22 cellular contexts compared by ENCODE assay signal in the genomic region with DNA sequence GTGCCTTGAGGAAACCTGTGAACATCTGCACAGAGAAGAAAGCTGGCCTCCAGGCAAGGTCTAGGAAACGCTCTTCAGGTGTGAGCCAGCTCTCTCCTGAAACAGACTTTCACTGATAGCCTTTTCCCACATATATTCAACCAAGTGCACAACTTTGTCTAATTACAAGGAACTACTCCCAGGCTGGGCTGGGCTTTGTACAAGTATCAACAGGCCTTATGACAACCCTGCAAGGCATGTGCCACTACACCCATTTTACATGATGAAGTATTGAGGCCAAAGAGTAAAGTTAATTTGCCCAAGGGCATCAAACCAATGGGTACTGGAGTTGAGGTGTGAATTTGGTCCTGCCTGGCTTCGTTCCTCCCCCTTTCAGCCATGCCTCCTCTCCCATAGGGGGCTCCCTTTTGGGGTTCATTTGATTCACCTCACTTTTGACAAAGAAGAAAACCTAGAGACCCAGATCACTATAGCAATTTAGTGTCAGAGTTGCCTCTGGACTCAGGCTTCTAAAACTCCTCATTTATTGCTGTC. TPM values are rescaled to one million over a fixed set of nuclear protein-coding genes. Genes with fewer than 3 reads are reported as not detected.
A peak's percentile ranks its signal among the peaks of the same experiment; 100 is the strongest.
DNase-seq lines count a peak whose midpoint lies in the region; ATAC-seq, FAIRE-seq and TF ChIP-seq lines count a peak whose summit lies in the region.
"Had no signal": no experiment of that assay in that cellular context is flagged by ENCODE, and none has a peak within 500 bp of the region (broad histone marks: within the 10 kb centered on the region; RNA-seq: fewer than 3 reads in every experiment).

No MANE protein-coding gene starts in this region.

- no peak overlapping the region for H2BK20ac ChIP-seq in H1 (ENCODE audit: low read length)

- no peak overlapping the region for H3K14ac ChIP-seq in H1 (ENCODE audit: insufficient read length)

- H4K8ac ChIP-seq in H1 (ENCODE audit: extremely low read depth, insufficient read depth, low read length) = no peak overlapping the region

- no peak overlapping the region for H2AFZ ChIP-seq in H1 (ENCODE audit: low read length)

- POLR2A ChIA-PET in H1 (lab: Charles Lee; ENCODE audit: partially characterized antibody) = no interaction called here
- POLR2A ChIA-PET in activated CD4-positive, alpha-beta memory T cell treated with anti-CD3 and anti-CD28 coated beads for 36 hours (lab: Charles Lee) = no interaction called here

- no peak for DNase-seq in left ventricle myocardium inferior
- DNase-seq in left ventricle myocardium superior = no peak
- no peak for DNase-seq in H1 (ENCODE audit: low read depth in 1 of 2, low spot score in 2 of 2)
- no peak for DNase-seq in pancreas
- no peak for DNase-seq in T-helper 17 cell
- DNase-seq in activated CD4-positive, alpha-beta memory T cell treated with anti-CD3 and anti-CD28 coated beads for 36 hours = no peak
- DNase-seq in effector memory CD8-positive, alpha-beta T cell = no peak
- DNase-seq: activated CD4-positive, alpha-beta T cell treated with anti-CD3 and anti-CD28 coated beads, Interleukin-2, amount 50 U/mL, for 1 hour; NCI-H1105; nucleus accumbens; SHP77; sigmoid colon; stimulated activated CD4-positive, alpha-beta T cell treated with anti-CD3 and anti-CD28 coated beads, Interleukin-4, amount 100 ng/mL, for 1 hour; T-helper 9 cell had no signal

- peaks cover 4% of the 10 kb centered on the region for H3K23me2 ChIP-seq in H1 (ENCODE audit: low read depth, low read length)

- H2AK5ac ChIP-seq in H1 (ENCODE audit: low read depth, low read length) = no peak overlapping the region

- peaks cover 47% of the 10 kb centered on the region for H3K4me1 ChIP-seq in left ventricle myocardium inferior
- peaks cover 6 to 27% (median 17%) of the 10 kb centered on the region in 4 experiments; a peak in 6 of 7 replicates for H3K4me1 ChIP-seq in H1 (replicated peaks in 1 of 4; ENCODE audit: control insufficient read depth in 3 of 4, insufficient read depth in 4 of 4, low read length in 3 of 4)
- peaks cover 0 to 8% of the 10 kb centered on the region in 2 donors for H3K4me1 ChIP-seq in muscle layer of duodenum (ENCODE audit: control insufficient read depth in 1 of 2, insufficient read depth in 2 of 2, low read length in 2 of 2)
- no peaks in the 10 kb centered on the region for H3K4me1 ChIP-seq in pancreas

- H3K4me1 Mint-ChIP-seq in T-helper 17 cell = peaks cover 11% of the 10 kb centered on the region
- H3K4me1 Mint-ChIP-seq in activated CD4-positive, alpha-beta memory T cell treated with anti-CD3 and anti-CD28 coated beads for 36 hours (ENCODE audit: low read depth) = peaks cover 2% of the 10 kb centered on the region
- H3K4me1 Mint-ChIP-seq in effector memory CD8-positive, alpha-beta T cell (ENCODE audit: low read depth in 2 of 2) = peaks cover 10 to 11% of the 10 kb centered on the region in 2 donors

- no peak overlapping the region for H3K9ac ChIP-seq in H1 (replicated peaks in 1 of 4; ENCODE audit: extremely low read depth in 1 of 4, low read depth in 3 of 4, low read length in 3 of 4)
- H3K9ac ChIP-seq: KMS-11 had no signal

- H3K27me3 ChIP-seq in left ventricle myocardium inferior (ENCODE audit: low read depth) = no peaks in the 10 kb centered on the region
- H3K27me3 ChIP-seq in H1 (replicated peaks in 1 of 4; ENCODE audit: control insufficient read depth in 3 of 4, extremely low read depth in 1 of 4, insufficient read depth in 3 of 4, low read length in 3 of 4) = no peaks in the 10 kb centered on the region
- H3K27me3 ChIP-seq in muscle layer of duodenum (ENCODE audit: low read depth, low read length) = no peaks in the 10 kb centered on the region
- H3K27me3 ChIP-seq in pancreas = no peaks in the 10 kb centered on the region
- H3K27me3 ChIP-seq: sigmoid colon, tibial nerve had no signal

- no peak overlapping the region for H2BK5ac ChIP-seq in H1 (ENCODE audit: low read depth, low read length)

- no peak for ATAC-seq in left ventricle myocardium superior
- ATAC-seq in pancreas = no peak
- ATAC-seq in T-helper 17 cell = no peak
- no peak for ATAC-seq in effector memory CD8-positive, alpha-beta T cell (replicated peaks)
- ATAC-seq: HCT116 had no signal

- H3K18ac ChIP-seq in H1 (ENCODE audit: extremely low read depth, low read length) = no peak overlapping the region

- no peak overlapping the region for H3K4me3 Mint-ChIP-seq in T-helper 17 cell
- no peak overlapping the region for H3K4me3 Mint-ChIP-seq in activated CD4-positive, alpha-beta memory T cell treated with anti-CD3 and anti-CD28 coated beads for 36 hours
- no peak overlapping the region for H3K4me3 Mint-ChIP-seq in effector memory CD8-positive, alpha-beta T cell
- H3K4me3 Mint-ChIP-seq: memory B cell had no signal

- TF ChIP-seq EP300 in H1 (IDR thresholded peaks at IDR 0.05; ENCODE audit: borderline replicate concordance in 1 of 2, low read depth in 2 of 2, low read length in 2 of 2) = no peak

- TF ChIP-seq CTCF in left ventricle myocardium inferior (IDR thresholded peaks at IDR 0.05; ENCODE audit: borderline replicate concordance) (no peak), H1 (IDR thresholded peaks at IDR 0.05; ENCODE audit: control extremely low read depth in 1 of 3, insufficient read depth in 1 of 3, low read depth in 1 of 3, low read length in 3 of 3) (no peak), pancreas (IDR thresholded peaks at IDR 0.05) (no peak)

- 0 out of 2 replicates have a peak overlapping the region, but pooled peaks have one; percentile 65 for H2BK12ac ChIP-seq in H1 (ENCODE audit: low read depth, low read length)

- TF ChIP-seq RAD21 in H1 (IDR thresholded peaks at IDR 0.05 in 1 of 2, conservative IDR thresholded peaks at IDR 0.05 in 1 of 2; ENCODE audit: low read depth in 2 of 2, low read length in 2 of 2) = no peak

- no peak overlapping the region for H3K56ac ChIP-seq in H1 (replicated peaks; ENCODE audit: insufficient read length, low read depth, low read length)

- H3K36me3 Mint-ChIP-seq in T-helper 17 cell (ENCODE audit: low read depth) = peaks cover 2% of the 10 kb centered on the region
- no peaks in the 10 kb centered on the region for H3K36me3 Mint-ChIP-seq in activated CD4-positive, alpha-beta memory T cell treated with anti-CD3 and anti-CD28 coated beads for 36 hours
- H3K36me3 Mint-ChIP-seq in effector memory CD8-positive, alpha-beta T cell (ENCODE audit: insufficient read depth) = no peaks in the 10 kb centered on the region
- H3K36me3 Mint-ChIP-seq: activated naive CD8-positive, alpha-beta T cell; memory B cell had no signal

- no peak overlapping the region for H4K5ac ChIP-seq in H1 (ENCODE audit: insufficient read length, low read depth, low read length)

- H3K9me3 ChIP-seq in left ventricle myocardium inferior (replicated peaks) = no peaks in the 10 kb centered on the region
- no peaks in the 10 kb centered on the region for H3K9me3 ChIP-seq in H1 (ENCODE audit: insufficient read depth in 2 of 2, low read depth in 1 of 2, low read length in 1 of 2)
- no peaks in the 10 kb centered on the region for H3K9me3 ChIP-seq in muscle layer of duodenum (ENCODE audit: control insufficient read depth in 1 of 2, low read length in 2 of 2)
- no peaks in the 10 kb centered on the region for H3K9me3 ChIP-seq in pancreas
- H3K9me3 ChIP-seq in T-helper 17 cell (ENCODE audit: control insufficient read depth, low read length, poor library complexity, severe bottlenecking) = no peaks in the 10 kb centered on the region
- H3K9me3 ChIP-seq: sigmoid colon, tibial nerve had no signal

- no peak overlapping the region for H3K27ac ChIP-seq in left ventricle myocardium inferior (replicated peaks)
- no peak overlapping the region for H3K27ac ChIP-seq in H1 (ENCODE audit: low read depth, low read length)
- no peak overlapping the region for H3K27ac ChIP-seq in muscle layer of duodenum (ENCODE audit: low read length)
- H3K27ac ChIP-seq in pancreas = no peak overlapping the region
- H3K27ac ChIP-seq: KMS-11, tibial nerve had no signal

- peaks cover 18% of the 10 kb centered on the region for H3K79me1 ChIP-seq in H1 (ENCODE audit: low read depth, low read length)

- H3K4me3 ChIP-seq in left ventricle myocardium inferior = peak overlapping the region; percentile 91
- peak overlapping the region in 1 of 4 experiments; percentile 89; a peak in 4 of 8 replicates for H3K4me3 ChIP-seq in H1 (ENCODE audit: extremely low read depth in 1 of 4, insufficient read depth in 2 of 4, low read depth in 3 of 4, low read length in 4 of 4)
- H3K4me3 ChIP-seq in muscle layer of duodenum (ENCODE audit: low read depth in 1 of 2, low read length in 2 of 2) = peak overlapping the region; percentile 10 to 49
- no peak overlapping the region for H3K4me3 ChIP-seq in pancreas

- H3K79me2 ChIP-seq in H1 (ENCODE audit: control insufficient read depth in 1 of 2, insufficient read depth in 2 of 2, low read length in 2 of 2) = peaks cover 6 to 56% of the 10 kb centered on the region in 2 experiments

- TF ChIP-seq POLR2A in H1 (IDR thresholded peaks at IDR 0.05; ENCODE audit: control extremely low read depth in 1 of 2, low read depth in 2 of 2, low read length in 2 of 2) = no peak

- peaks cover 4 to 9% of the 10 kb centered on the region in 2 experiments for H4K20me1 ChIP-seq in H1 (replicated peaks in 1 of 2; ENCODE audit: control insufficient read depth in 1 of 2, insufficient read depth in 2 of 2, low read length in 2 of 2)

- peak overlapping the region; percentile 17 for H3K4ac ChIP-seq in H1 (replicated peaks; ENCODE audit: insufficient read length, low read depth, low read length)

- intact Hi-C loops in left ventricle myocardium inferior (cut with micrococcal nuclease) = no loop called here
- intact Hi-C loops in left ventricle myocardium superior (cut with micrococcal nuclease) = no loop called here
- intact Hi-C loops in pancreas (cut with DNase I) = no loop called here
- intact Hi-C loops in activated CD4-positive, alpha-beta memory T cell treated with anti-CD3 and anti-CD28 coated beads for 36 hours (cut with micrococcal nuclease) = loop anchor here (5.0 kb wide), 2 partner anchors 51 to 254 kb away; no protein-coding TSS in a partner anchor

- H3K36me3 ChIP-seq in left ventricle myocardium inferior = no peaks in the 10 kb centered on the region
- no peaks in the 10 kb centered on the region for H3K36me3 ChIP-seq in H1 (ENCODE audit: control insufficient read depth in 2 of 4, insufficient read depth in 4 of 4, low read length in 3 of 4)
- H3K36me3 ChIP-seq in muscle layer of duodenum (ENCODE audit: control insufficient read depth in 1 of 2, insufficient read depth in 2 of 2, low read length in 2 of 2) = no peaks in the 10 kb centered on the region
- H3K36me3 ChIP-seq in pancreas = no peaks in the 10 kb centered on the region
- H3K36me3 ChIP-seq: sigmoid colon, tibial nerve had no signal

- no peak overlapping the region for H3K27ac Mint-ChIP-seq in T-helper 17 cell
- no peak overlapping the region for H3K27ac Mint-ChIP-seq in activated CD4-positive, alpha-beta memory T cell treated with anti-CD3 and anti-CD28 coated beads for 36 hours
- no peak overlapping the region for H3K27ac Mint-ChIP-seq in effector memory CD8-positive, alpha-beta T cell
- H3K27ac Mint-ChIP-seq: activated naive CD8-positive, alpha-beta T cell; memory B cell had no signal

- FAIRE-seq in H1 (lab: Jason Lieb, UNC) = no peak
- FAIRE-seq in pancreas (lab: Jason Lieb, UNC) = no peak
- FAIRE-seq: endometrium, GM12891 had no signal

- H3K4me2 ChIP-seq in H1 (ENCODE audit: insufficient read depth in 1 of 2, low read depth in 2 of 2, low read length in 2 of 2) = peak overlapping the region; percentile 76 to 83
- H3K4me2 ChIP-seq: KMS-11 had no signal

- H3K9me3 Mint-ChIP-seq in activated CD4-positive, alpha-beta memory T cell treated with anti-CD3 and anti-CD28 coated beads for 36 hours = no peaks in the 10 kb centered on the region
- H3K9me3 Mint-ChIP-seq in effector memory CD8-positive, alpha-beta T cell = no peaks in the 10 kb centered on the region
- H3K9me3 Mint-ChIP-seq: memory B cell had no signal

- CTCF ChIA-PET in H1 (lab: Charles Lee; ENCODE audit: partially characterized antibody) = no interaction called here
- CTCF ChIA-PET in activated CD4-positive, alpha-beta memory T cell treated with anti-CD3 and anti-CD28 coated beads for 36 hours (lab: Charles Lee) = no interaction called here

- no peak overlapping the region for H4K91ac ChIP-seq in H1 (replicated peaks; ENCODE audit: insufficient read length, low read length)

- H2BK15ac ChIP-seq in H1 (ENCODE audit: low read length) = no peak overlapping the region

- H3K27me3 Mint-ChIP-seq in T-helper 17 cell = peaks cover 64% of the 10 kb centered on the region
- H3K27me3 Mint-ChIP-seq in activated CD4-positive, alpha-beta memory T cell treated with anti-CD3 and anti-CD28 coated beads for 36 hours = peaks cover 50% of the 10 kb centered on the region
- peaks cover 63 to 85% of the 10 kb centered on the region in 2 donors for H3K27me3 Mint-ChIP-seq in effector memory CD8-positive, alpha-beta T cell

- no peak overlapping the region for H2BK120ac ChIP-seq in H1 (replicated peaks; ENCODE audit: low read depth, low read length)

- WGBS in H1 (ENCODE audit: extremely low coverage in 1 of 2, insufficient coverage in 1 of 2, insufficient read length in 1 of 2, insufficient replicate concordance in 2 of 2, low coverage in 1 of 2, low lambda C conversion rate in 2 of 2, missing lambda C conversion rate in 1 of 2), 2 experiments = 91% methylated on average over 2 of the region's 2 CpGs; no CpG with 5 or more reads in 1 of the 2 experiments
- 80 to 89% methylated on average over 2 of the region's 2 CpGs for whole genome bisulfite sequencing in pancreas, 2 donors

- H3K23ac ChIP-seq in H1 (ENCODE audit: insufficient read length) = no peak overlapping the region

RNA-seq across cellular contexts. Expression of a gene that starts 2.1 kb away (rescaled TPM):
- 22.8 TPM for total RNA-seq in left ventricle myocardium inferior
- total RNA-seq in left ventricle myocardium superior = 54.1 TPM
- total RNA-seq in H1 (2021; fragmentation: NEBNext Ultra II Directional; extraction: Animal tissue kit (Norgen Biotek cat#: 25700)) = 227 and 228 TPM in 2 replicates
- polyA plus RNA-seq in H1 (2011; rRNA removed) = 103 and 149 TPM in 2 replicates
- polyA plus RNA-seq in H1 (2011; cell fraction: cytosol; rRNA removed) = 211 TPM
- 80.4 TPM for polyA plus RNA-seq in H1 (2011; cell fraction: nucleus; rRNA removed)
- 255 to 315 TPM (median 276 TPM) in 4 replicates for polyA plus RNA-seq in H1 (2012, experiment 1 of 2)
- polyA plus RNA-seq in H1 (2012, experiment 2 of 2) = 227 TPM
- 118 TPM for polyA plus RNA-seq in H1 (2013, experiment 1 of 2)
- polyA plus RNA-seq in H1 (2013, experiment 2 of 2) = 127 TPM
- 89.9 and 98.2 TPM in 2 replicates for polyA minus RNA-seq in H1 (2011; rRNA and poly(A)+ RNA removed)
- 50.3 TPM for polyA minus RNA-seq in H1 (2011; cell fraction: cytosol; rRNA and poly(A)+ RNA removed)
- polyA minus RNA-seq in H1 (2011; cell fraction: nucleus; rRNA and poly(A)+ RNA removed) = 71.4 TPM
- 10 to 100 TPM in 1 of 6 donors, 1 to 10 TPM in 5; 3.1 to 12.6 (median 7.6) TPM for total RNA-seq in pancreas
- polyA plus RNA-seq in pancreas = 10 to 100 TPM in 1 of 2 donors, 1 to 10 TPM in 1; 6.5 to 20.0 TPM
- not detected for total RNA-seq in T-helper 17 cell
- total RNA-seq in activated CD4-positive, alpha-beta memory T cell treated with anti-CD3 and anti-CD28 coated beads for 36 hours = under 1 TPM; 0.33 to 0.41 TPM

Comparison
In these comparisons a context has a peak if more than half of its experiments do, and no peak if none do; other contexts are left out.
1. H3K4me3 ChIP-seq: peak in left ventricle myocardium inferior (single experiment) and muscle layer of duodenum (2 of 2); none in pancreas (0 of 4).